ENCODE assay signal across 2 cellular contexts in genomic region chr2:160532388-160532787, GRCh38.
A peak's percentile ranks its signal among the peaks of the same experiment; 100 is the strongest.
TF ChIP-seq lines count a peak whose summit lies in the region.

No MANE protein-coding gene starts in this region.

TF ChIP-seq in HepG2, 621 proteins besides CTCF, POLR2A, EP300 and RAD21:
- TF ChIP-seq XRCC5 (optimal IDR thresholded peaks at IDR 0.05; ENCODE audit: low read length) (no peak), MAFK (conservative IDR thresholded peaks at IDR 0.05 in 1 of 2, IDR thresholded peaks at IDR 0.05 in 1 of 2; ENCODE audit: low read length in 2 of 2) (peak; percentile 61 to 66; a peak in 3 of 4 replicates), ONECUT2 (CRISPR knock-in tag; IDR thresholded peaks at IDR 0.05) (no peak)

TF ChIP-seq in K562, 482 proteins besides CTCF, POLR2A, EP300 and RAD21:
- TF ChIP-seq USF1 (CRISPR knock-in tag; IDR thresholded peaks at IDR 0.05) = no peak
- no peak for TF ChIP-seq ZNF398 (CRISPR knock-in tag; IDR thresholded peaks at IDR 0.05)
- TF ChIP-seq, protein P1, sequence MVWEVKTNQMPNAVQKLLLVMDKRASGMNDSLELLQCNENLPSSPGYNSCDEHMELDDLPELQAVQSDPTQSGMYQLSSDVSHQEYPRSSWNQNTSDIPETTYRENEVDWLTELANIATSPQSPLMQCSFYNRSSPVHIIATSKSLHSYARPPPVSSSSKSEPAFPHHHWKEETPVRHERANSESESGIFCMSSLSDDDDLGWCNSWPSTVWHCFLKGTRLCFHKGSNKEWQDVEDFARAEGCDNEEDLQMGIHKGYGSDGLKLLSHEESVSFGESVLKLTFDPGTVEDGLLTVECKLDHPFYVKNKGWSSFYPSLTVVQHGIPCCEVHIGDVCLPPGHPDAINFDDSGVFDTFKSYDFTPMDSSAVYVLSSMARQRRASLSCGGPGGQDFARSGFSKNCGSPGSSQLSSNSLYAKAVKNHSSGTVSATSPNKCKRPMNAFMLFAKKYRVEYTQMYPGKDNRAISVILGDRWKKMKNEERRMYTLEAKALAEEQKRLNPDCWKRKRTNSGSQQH (CRISPR knock-in tag; IDR thresholded peaks at IDR 0.05) = no peak
- TF ChIP-seq, protein P2, sequence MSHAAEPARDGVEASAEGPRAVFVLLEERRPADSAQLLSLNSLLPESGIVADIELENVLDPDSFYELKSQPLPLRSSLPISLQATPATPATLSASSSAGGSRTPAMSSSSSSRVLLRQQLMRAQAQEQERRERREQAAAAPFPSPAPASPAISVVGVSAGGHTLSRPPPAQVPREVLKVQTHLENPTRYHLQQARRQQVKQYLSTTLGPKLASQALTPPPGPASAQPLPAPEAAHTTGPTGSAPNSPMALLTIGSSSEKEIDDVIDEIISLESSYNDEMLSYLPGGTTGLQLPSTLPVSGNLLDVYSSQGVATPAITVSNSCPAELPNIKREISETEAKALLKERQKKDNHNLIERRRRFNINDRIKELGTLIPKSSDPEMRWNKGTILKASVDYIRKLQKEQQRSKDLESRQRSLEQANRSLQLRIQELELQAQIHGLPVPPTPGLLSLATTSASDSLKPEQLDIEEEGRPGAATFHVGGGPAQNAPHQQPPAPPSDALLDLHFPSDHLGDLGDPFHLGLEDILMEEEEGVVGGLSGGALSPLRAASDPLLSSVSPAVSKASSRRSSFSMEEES (CRISPR knock-in tag; IDR thresholded peaks at IDR 0.05) = 0 out of 2 replicates have a peak, but pooled peaks have one; percentile 12
TF ChIP-seq in K562: peak in this region for 1.
